Comparison of ENCODE assay signal across 12 cellular contexts in the genomic region with DNA sequence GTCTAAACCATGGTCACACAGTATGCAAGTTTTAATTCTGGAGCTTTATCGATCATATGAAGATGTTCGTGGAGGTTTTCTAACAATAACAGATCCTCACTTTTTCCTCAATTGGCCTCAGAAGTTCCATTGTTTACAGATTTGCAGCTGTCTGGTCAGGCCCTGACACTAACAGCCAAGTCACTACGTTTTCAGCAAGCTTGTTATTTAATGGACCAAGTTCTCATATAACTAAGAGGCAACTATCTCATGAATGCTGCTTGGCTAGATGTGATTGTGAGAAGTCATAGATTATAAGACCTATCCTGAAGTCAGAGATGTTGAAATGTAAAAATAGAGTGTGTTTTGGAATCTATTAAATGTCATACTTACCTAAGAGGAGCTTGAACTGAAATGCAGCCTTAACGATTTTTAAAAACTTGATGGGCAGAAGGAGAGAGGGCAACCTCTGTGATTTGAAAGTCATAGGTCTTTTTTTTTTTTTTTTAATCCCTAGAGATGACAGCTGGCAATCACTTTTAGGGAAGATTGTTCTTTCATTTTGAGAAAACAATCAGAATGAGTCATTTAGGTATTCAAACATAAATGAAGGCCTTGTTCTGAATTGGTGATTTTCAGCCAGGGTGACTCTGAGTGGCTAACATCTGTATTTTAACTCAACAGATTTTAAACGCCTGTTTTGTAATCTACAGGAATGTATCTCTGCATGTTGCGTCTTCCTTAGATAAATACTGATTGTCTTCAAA. TPM values are rescaled to one million over a fixed set of nuclear protein-coding genes. Genes with fewer than 3 reads are reported as not detected.
DNase-seq lines count a peak whose midpoint lies in the region; ATAC-seq, FAIRE-seq and TF ChIP-seq lines count a peak whose summit lies in the region.
"Had no signal": no experiment of that assay in that cellular context is flagged by ENCODE, and none has a peak within 500 bp of the region (broad histone marks: within the 10 kb centered on the region; RNA-seq: fewer than 3 reads in every experiment).

No MANE protein-coding gene starts in this region.

- 81% methylated on average over 6 of the region's 6 CpGs for WGBS in right lobe of liver (ENCODE audit: insufficient coverage, low coverage, low lambda C conversion rate, missing lambda C conversion rate)
- WGBS in adrenal gland, 4 donors: 80 to 91% (median 82%) methylated on average over 6 of the region's 6 CpGs

- H3K9me3 ChIP-seq in right lobe of liver (no peaks in the 10 kb centered on the region), adrenal gland (replicated peaks in 1 of 3) (no peaks in the 10 kb centered on the region)
- H3K9me3 ChIP-seq: testis had no signal

- DNase-seq in GM12891 (ENCODE audit: insufficient read length, low spot score): no peak
- DNase-seq in fibroblast of villous mesenchyme (ENCODE audit: low read depth): peak; percentile 36
- DNase-seq in SKM-1 (lab: John Stamatoyannopoulos, UW; ENCODE audit: unreplicated experiment): no peak
- no peak for DNase-seq in right lobe of liver
- DNase-seq in adrenal gland: no peak
- DNase-seq in SKM-1 treated with dmso at 0.1 percent for 144 hours (lab: John Stamatoyannopoulos, UW; ENCODE audit: unreplicated experiment): no peak
- DNase-seq: CD4-positive, CD25-positive, alpha-beta regulatory T cell; effector memory CD4-positive, alpha-beta T cell; testis had no signal

- H3K36me3 ChIP-seq in right lobe of liver (no peaks in the 10 kb centered on the region), adrenal gland (replicated peaks in 1 of 2) (no peaks in the 10 kb centered on the region)

- TF ChIP-seq CTCF in fibroblast of villous mesenchyme (IDR thresholded peaks at IDR 0.05; ENCODE audit: insufficient read depth, low read depth, low read length): no peak
- no peak for TF ChIP-seq CTCF in right lobe of liver (IDR thresholded peaks at IDR 0.05)
- no peak for TF ChIP-seq CTCF in adrenal gland (IDR thresholded peaks at IDR 0.05)

- TF ChIP-seq POLR2A in GM12891 (IDR thresholded peaks at IDR 0.05; ENCODE audit: low read depth, low read length) (no peak), right lobe of liver (IDR thresholded peaks at IDR 0.05) (no peak), adrenal gland (IDR thresholded peaks at IDR 0.05) (no peak)

- no peak overlapping the region for H3K27ac ChIP-seq in right lobe of liver
- H3K27ac ChIP-seq in adrenal gland: no peak overlapping the region
- H3K27ac ChIP-seq: testis had no signal

- peak; percentile 48 for ATAC-seq in GM19467 (IDR thresholded peaks at IDR 0.05; ENCODE audit: unreplicated experiment)
- ATAC-seq in HG03097 (IDR thresholded peaks at IDR 0.05; ENCODE audit: low FRiP score, unreplicated experiment): peak; percentile 53
- no peak for ATAC-seq in right lobe of liver

- H3K4me3 ChIP-seq in fibroblast of villous mesenchyme (ENCODE audit: low read depth, low read length) (no peak overlapping the region), right lobe of liver (no peak overlapping the region), adrenal gland (no peak overlapping the region)
- H3K4me3 ChIP-seq: testis had no signal

- FAIRE-seq in GM12891 (lab: Jason Lieb, UNC): peak; percentile 54
- FAIRE-seq: small intestine had no signal

- H3K4me1 ChIP-seq in right lobe of liver (no peaks in the 10 kb centered on the region), adrenal gland (replicated peaks in 1 of 2) (peaks cover 0 to 4% of the 10 kb centered on the region in 2 donors)

- H3K27me3 ChIP-seq in right lobe of liver: no peaks in the 10 kb centered on the region
- no peaks in the 10 kb centered on the region for H3K27me3 ChIP-seq in adrenal gland
- H3K27me3 ChIP-seq: testis had no signal

- intact Hi-C loops in right lobe of liver (cut with DNase I): no loop called here
- intact Hi-C loops in adrenal gland (cut with DNase I): no loop called here

TF ChIP-seq in GM12891, 5 proteins besides CTCF, POLR2A, EP300 and RAD21:
- TF ChIP-seq PAX5 (IDR thresholded peaks at IDR 0.05; ENCODE audit: insufficient read depth, low read length, severe bottlenecking) (no peak), SPI1 (IDR thresholded peaks at IDR 0.05; ENCODE audit: low read depth, low read length) (no peak)

RNA-seq across cellular contexts. Expression of gene NEMP2, which starts 48.4 kb away (rescaled TPM):
- 4.1 TPM for polyA plus RNA-seq in GM12891 (2012; ENCODE audit: low read depth, missing spikeins)
- total RNA-seq in fibroblast of villous mesenchyme (3.9 and 5.6 TPM in 2 replicates), right lobe of liver (1 to 10 TPM; 2.0 to 4.1 (median 2.7) TPM), adrenal gland (1 to 10 TPM; 2.5 to 7.1 (median 5.1) TPM)
- 1 to 10 TPM in 1 of 3 donors, under 1 TPM in 2; 0.61 to 2.7 (median 0.72) TPM for polyA plus RNA-seq in adrenal gland

Comparison
In these comparisons a context has a peak if more than half of its experiments do, and no peak if none do; other contexts are left out.
1. ATAC-seq: peak in GM19467 (single experiment) and HG03097 (single experiment); none in right lobe of liver (0 of 4).